20 cellular contexts compared by ENCODE assay signal in the genomic region with DNA sequence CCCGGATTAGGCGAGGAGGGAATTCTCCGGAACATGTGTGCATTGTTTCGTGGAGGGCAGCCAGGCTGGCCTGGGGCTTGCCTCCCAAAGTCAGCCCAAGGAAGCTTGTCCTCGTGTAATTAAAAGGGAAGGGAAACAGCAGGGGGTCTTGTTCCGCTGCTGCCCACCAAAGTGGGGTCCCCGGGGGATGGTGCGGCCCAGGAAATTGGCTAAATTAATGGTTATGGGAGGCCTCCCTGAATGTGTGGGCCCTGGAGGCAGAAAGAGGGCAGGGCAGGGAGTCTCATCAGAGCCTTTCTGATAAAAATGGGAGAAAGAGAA.
"Had no signal": no experiment of that assay in that cellular context is flagged by ENCODE, and none has a peak within 500 bp of the region (broad histone marks: within the 10 kb centered on the region; RNA-seq: fewer than 3 reads in every experiment).

No MANE protein-coding gene starts in this region.

- H3K36me3 ChIP-seq: colonic mucosa, right atrium auricular region, tibial artery, vagina had no signal

- H3K4me1 ChIP-seq: body of pancreas, colonic mucosa, right atrium auricular region, tibial artery, vagina had no signal

- H3K4me1 Mint-ChIP-seq: activated naive CD8-positive, alpha-beta T cell treated with anti-CD3 and anti-CD28 coated beads for 36 hours had no signal

- H3K27me3 Mint-ChIP-seq: activated CD4-positive, alpha-beta T cell treated with anti-CD3 and anti-CD28 coated beads, Interleukin-2, amount 10 ng/mL, durations not matched to agents 24 days and 14 days; activated naive CD8-positive, alpha-beta T cell treated with anti-CD3 and anti-CD28 coated beads for 36 hours; naive B cell had no signal

- H3K4me3 ChIP-seq: body of pancreas, colonic mucosa, lung, right atrium auricular region, tibial artery, vagina had no signal

- H3K4me3 Mint-ChIP-seq: activated CD4-positive, alpha-beta T cell treated with anti-CD3 and anti-CD28 coated beads, Interleukin-2, amount 10 ng/mL, durations not matched to agents 24 days and 14 days; activated CD8-positive, alpha-beta T cell treated with anti-CD3 and anti-CD28 coated beads, Interleukin-2, amount 10 ng/mL, durations not matched to agents 7 days and 5 days; activated naive CD8-positive, alpha-beta T cell treated with anti-CD3 and anti-CD28 coated beads for 36 hours; naive B cell had no signal

- H3K27me3 ChIP-seq: body of pancreas, colonic mucosa, right atrium auricular region, tibial artery, vagina had no signal

- H3K9me3 ChIP-seq: vagina had no signal

- H3K27ac Mint-ChIP-seq: activated CD4-positive, alpha-beta T cell treated with anti-CD3 and anti-CD28 coated beads, Interleukin-2, amount 10 ng/mL, durations not matched to agents 24 days and 14 days; activated CD8-positive, alpha-beta T cell treated with anti-CD3 and anti-CD28 coated beads, Interleukin-2, amount 10 ng/mL, durations not matched to agents 7 days and 5 days; activated naive CD8-positive, alpha-beta T cell treated with anti-CD3 and anti-CD28 coated beads for 36 hours had no signal

- DNase-seq: activated CD4-positive, alpha-beta T cell treated with anti-CD3 and anti-CD28 coated beads, Interleukin-2, amount 10 ng/mL, durations not matched to agents 24 days and 14 days; activated CD4-positive, CD25-positive, alpha-beta regulatory T cell; activated CD8-positive, alpha-beta memory T cell treated with anti-CD3 and anti-CD28 coated beads, Interleukin-2, amount 50 U/mL, for 4 hours; activated CD8-positive, alpha-beta T cell treated with anti-CD3 and anti-CD28 coated beads, Interleukin-2, amount 10 ng/mL, durations not matched to agents 7 days and 5 days; activated naive CD8-positive, alpha-beta T cell treated with anti-CD3 and anti-CD28 coated beads for 36 hours; body of pancreas; central memory CD4-positive, alpha-beta T cell; colonic mucosa; effector CD4-positive, alpha-beta T cell; foreskin fibroblast; left cardiac atrium; naive B cell; small intestine; stimulated activated CD4-positive, alpha-beta T cell treated with anti-CD3 and anti-CD28 coated beads, Interleukin-4, amount 100 ng/mL, for 24 hours; stimulated activated naive CD4-positive, alpha-beta T cell; T-helper 2 cell; tibial artery had no signal

- H3K27ac ChIP-seq: body of pancreas, colonic mucosa, right atrium auricular region, tibial artery, vagina had no signal

- ATAC-seq: activated CD8-positive, alpha-beta T cell treated with anti-CD3 and anti-CD28 coated beads, Interleukin-2, amount 10 ng/mL, durations not matched to agents 7 days and 5 days; body of pancreas; left cardiac atrium had no signal
